Comparison of ENCODE assay signal across 1 cellular context in the genomic region with DNA sequence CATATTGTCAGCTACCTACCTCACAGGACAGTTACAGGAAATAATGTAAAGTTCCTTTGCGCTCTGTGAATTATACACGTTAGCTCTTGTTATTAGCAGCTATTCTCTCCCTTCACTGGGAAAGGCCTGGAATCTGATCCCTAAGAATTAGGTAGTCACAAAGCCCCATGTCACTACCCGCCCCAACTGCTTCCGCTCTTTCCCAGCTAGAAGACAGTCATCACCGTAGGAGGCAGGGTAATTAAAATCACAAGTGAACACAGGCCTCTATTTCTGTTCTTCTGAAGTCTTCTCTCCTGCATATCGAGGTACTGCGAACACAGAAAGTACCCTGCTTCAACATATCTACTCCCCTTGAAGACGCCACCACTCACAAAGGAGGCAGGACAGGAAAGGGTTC.
TF ChIP-seq lines count a peak whose summit lies in the region.

No MANE protein-coding gene starts in this region.

TF ChIP-seq in SK-N-SH treated with all-trans-retinoic acid at 6 μM for 48 hours, 23 proteins besides CTCF, POLR2A, EP300 and RAD21 (continued from another document):
- TF ChIP-seq SNAI2 (CRISPR knock-in tag; IDR thresholded peaks at IDR 0.05) (no peak), ZNF8 (CRISPR knock-in tag; IDR thresholded peaks at IDR 0.05) (no peak), BACH2 (CRISPR knock-in tag; IDR thresholded peaks at IDR 0.05; ENCODE audit: borderline replicate concordance) (no peak), ZNF565 (CRISPR knock-in tag; conservative IDR thresholded peaks at IDR 0.05; ENCODE audit: low read depth) (no peak)
- TF ChIP-seq, protein P1, sequence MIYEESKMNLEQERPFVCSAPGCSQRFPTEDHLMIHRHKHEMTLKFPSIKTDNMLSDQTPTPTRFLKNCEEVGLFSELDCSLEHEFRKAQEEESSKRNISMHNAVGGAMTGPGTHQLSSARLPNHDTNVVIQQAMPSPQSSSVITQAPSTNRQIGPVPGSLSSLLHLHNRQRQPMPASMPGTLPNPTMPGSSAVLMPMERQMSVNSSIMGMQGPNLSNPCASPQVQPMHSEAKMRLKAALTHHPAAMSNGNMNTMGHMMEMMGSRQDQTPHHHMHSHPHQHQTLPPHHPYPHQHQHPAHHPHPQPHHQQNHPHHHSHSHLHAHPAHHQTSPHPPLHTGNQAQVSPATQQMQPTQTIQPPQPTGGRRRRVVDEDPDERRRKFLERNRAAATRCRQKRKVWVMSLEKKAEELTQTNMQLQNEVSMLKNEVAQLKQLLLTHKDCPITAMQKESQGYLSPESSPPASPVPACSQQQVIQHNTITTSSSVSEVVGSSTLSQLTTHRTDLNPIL (CRISPR knock-in tag; IDR thresholded peaks at IDR 0.05; ENCODE audit: low read depth) = no peak
- TF ChIP-seq, protein P2, sequence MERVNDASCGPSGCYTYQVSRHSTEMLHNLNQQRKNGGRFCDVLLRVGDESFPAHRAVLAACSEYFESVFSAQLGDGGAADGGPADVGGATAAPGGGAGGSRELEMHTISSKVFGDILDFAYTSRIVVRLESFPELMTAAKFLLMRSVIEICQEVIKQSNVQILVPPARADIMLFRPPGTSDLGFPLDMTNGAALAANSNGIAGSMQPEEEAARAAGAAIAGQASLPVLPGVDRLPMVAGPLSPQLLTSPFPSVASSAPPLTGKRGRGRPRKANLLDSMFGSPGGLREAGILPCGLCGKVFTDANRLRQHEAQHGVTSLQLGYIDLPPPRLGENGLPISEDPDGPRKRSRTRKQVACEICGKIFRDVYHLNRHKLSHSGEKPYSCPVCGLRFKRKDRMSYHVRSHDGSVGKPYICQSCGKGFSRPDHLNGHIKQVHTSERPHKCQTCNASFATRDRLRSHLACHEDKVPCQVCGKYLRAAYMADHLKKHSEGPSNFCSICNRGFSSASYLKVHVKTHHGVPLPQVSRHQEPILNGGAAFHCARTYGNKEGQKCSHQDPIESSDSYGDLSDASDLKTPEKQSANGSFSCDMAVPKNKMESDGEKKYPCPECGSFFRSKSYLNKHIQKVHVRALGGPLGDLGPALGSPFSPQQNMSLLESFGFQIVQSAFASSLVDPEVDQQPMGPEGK (CRISPR knock-in tag; IDR thresholded peaks at IDR 0.05; ENCODE audit: borderline replicate concordance) = no peak
